Comparison of ENCODE assay signal across 1 cellular context in the genomic region with DNA sequence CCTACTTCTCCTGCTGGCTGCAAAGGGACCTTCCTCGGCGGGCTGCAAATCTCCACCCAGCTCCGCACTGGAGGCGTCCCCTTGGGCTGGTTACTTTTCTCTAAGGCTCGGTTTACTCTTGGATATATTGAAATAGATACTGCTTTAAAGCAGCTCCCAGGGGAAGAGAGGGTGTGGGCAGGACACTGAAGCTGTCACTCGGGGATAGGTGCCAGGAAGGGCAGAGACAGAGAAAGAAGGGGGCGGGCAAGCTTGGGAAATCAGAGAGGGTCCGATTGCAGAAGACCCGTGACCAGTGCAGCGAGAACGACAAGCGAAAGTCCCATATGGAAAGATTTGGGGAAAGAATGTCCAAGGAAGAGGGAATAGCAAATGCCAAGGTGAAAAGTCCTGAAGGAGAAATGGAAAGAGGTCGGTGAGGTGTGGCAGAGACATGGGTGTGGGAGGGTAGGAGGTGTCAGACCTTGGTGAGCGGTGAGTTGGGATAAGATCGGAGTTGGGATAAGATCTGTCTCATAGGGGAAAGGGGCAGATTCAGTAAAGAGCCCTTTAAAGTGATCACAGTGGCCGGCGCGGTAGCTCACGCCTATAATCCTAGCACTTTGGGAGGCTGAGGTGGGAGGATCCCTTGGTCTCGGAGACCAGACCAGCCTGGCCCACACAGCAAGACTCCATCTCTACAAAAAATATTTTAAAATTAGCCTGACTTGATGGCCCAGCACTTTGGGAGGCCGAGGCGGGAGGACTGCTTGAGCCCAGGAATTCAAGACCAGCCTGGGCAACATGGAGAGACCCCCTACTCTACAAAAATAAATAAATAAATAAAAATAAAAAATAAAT.
TF ChIP-seq lines count a peak whose summit lies in the region.

No MANE protein-coding gene starts in this region.

TF ChIP-seq in IMR-90, 13 proteins besides CTCF, POLR2A, EP300 and RAD21:
- TF ChIP-seq, protein P1, sequence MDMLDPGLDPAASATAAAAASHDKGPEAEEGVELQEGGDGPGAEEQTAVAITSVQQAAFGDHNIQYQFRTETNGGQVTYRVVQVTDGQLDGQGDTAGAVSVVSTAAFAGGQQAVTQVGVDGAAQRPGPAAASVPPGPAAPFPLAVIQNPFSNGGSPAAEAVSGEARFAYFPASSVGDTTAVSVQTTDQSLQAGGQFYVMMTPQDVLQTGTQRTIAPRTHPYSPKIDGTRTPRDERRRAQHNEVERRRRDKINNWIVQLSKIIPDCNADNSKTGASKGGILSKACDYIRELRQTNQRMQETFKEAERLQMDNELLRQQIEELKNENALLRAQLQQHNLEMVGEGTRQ (IDR thresholded peaks at IDR 0.05; ENCODE audit: low read depth, low read length): no peak
- TF ChIP-seq CHD1 (IDR thresholded peaks at IDR 0.05; ENCODE audit: low read depth, low read length): no peak
